In genomic region chr20:64103871-64104666, GRCh38 we compare ENCODE assay signal across 16 cellular contexts. TPM values are rescaled to one million over a fixed set of nuclear protein-coding genes. Genes with fewer than 3 reads are reported as not detected.
A peak's percentile ranks its signal among the peaks of the same experiment; 100 is the strongest.
DNase-seq lines count a peak whose midpoint lies in the region; ATAC-seq and TF ChIP-seq lines count a peak whose summit lies in the region.
"Had no signal": no experiment of that assay in that cellular context is flagged by ENCODE, and none has a peak within 500 bp of the region (broad histone marks: within the 10 kb centered on the region; RNA-seq: fewer than 3 reads in every experiment).

No MANE protein-coding gene starts in this region.

- 58% methylated on average over 20 of the region's 20 CpGs for WGBS in right cardiac atrium
- 70 to 76% methylated on average over 20 of the region's 20 CpGs for WGBS in sigmoid colon, 2 donors
- WGBS in esophagus muscularis mucosa = 57% methylated on average over 12 of the region's 20 CpGs
- 74% methylated on average over 14 of the region's 20 CpGs for WGBS in mammary epithelial cell (ENCODE audit: low coverage, missing lambda C conversion rate)

- H3K4me3 ChIP-seq in right cardiac atrium (ENCODE audit: low read length) (no peak overlapping the region), sigmoid colon (no peak overlapping the region), esophagus muscularis mucosa (no peak overlapping the region), mammary epithelial cell (replicated peaks in 1 of 3; ENCODE audit: insufficient read depth in 1 of 3, low read depth in 2 of 3, low read length in 3 of 3) (no peak overlapping the region)

- CTCF ChIA-PET in mammary epithelial cell (lab: Charles Lee; ENCODE audit: low non-redundant PET) = no interaction called here

- no peak for TF ChIP-seq RAD21 in Ishikawa (IDR thresholded peaks at IDR 0.05; ENCODE audit: low read depth)

- peak; percentile 11 for DNase-seq in activated CD8-positive, alpha-beta memory T cell treated with anti-CD3 and anti-CD28 coated beads, Interleukin-2, amount 50 U/mL, for 4 hours
- no peak for DNase-seq in activated CD8-positive, alpha-beta memory T cell treated with anti-CD3 and anti-CD28 coated beads, Interleukin-2, amount 50 U/mL, for 48 hours
- DNase-seq in right cardiac atrium (peak in 2 of 3 donors; percentile 23 to 31), sigmoid colon (peak; percentile 35), foreskin melanocyte (no peak), esophagus muscularis mucosa (ENCODE audit: extremely low spot score) (no peak), mammary epithelial cell (no peak)
- DNase-seq: GDM1; NCI-H2029; NCI-H526 treated with DMSO at 0.1 percent for 48 hours; stimulated activated CD4-positive, alpha-beta T cell treated with anti-CD3 and anti-CD28 coated beads, Interleukin-4, amount 100 ng/mL, for 4 hours; T1000 had no signal

- H2AFZ ChIP-seq in mammary epithelial cell (ENCODE audit: low read depth, low read length) = no peak overlapping the region

- BruUV-seq in mammary epithelial cell (replicated peaks; lab: Mats Ljungman, UMichigan) = no TSS peak

- H3K9ac ChIP-seq in mammary epithelial cell (ENCODE audit: insufficient read depth, low read length) = no peak overlapping the region

- no peak overlapping the region for H3K4me2 ChIP-seq in mammary epithelial cell (ENCODE audit: insufficient read depth, low read depth, low read length)

- TF ChIP-seq CTCF in sigmoid colon (IDR thresholded peaks at IDR 0.05) (no peak), esophagus muscularis mucosa (IDR thresholded peaks at IDR 0.05) (no peak), mammary epithelial cell (conservative IDR thresholded peaks at IDR 0.05 in 1 of 2, IDR thresholded peaks at IDR 0.05 in 1 of 2; ENCODE audit: extremely low read depth in 1 of 2, insufficient read depth in 1 of 2, low read depth in 1 of 2, low read length in 2 of 2) (no peak)

- dilution Hi-C loops in mammary epithelial cell (cut with HindIII; ENCODE audit: low sequenced_read_pairs) = no loop called here

- H3K9me3 ChIP-seq in right cardiac atrium (ENCODE audit: control insufficient read depth, low read length) (no peaks in the 10 kb centered on the region), sigmoid colon (no peaks in the 10 kb centered on the region), esophagus muscularis mucosa (no peaks in the 10 kb centered on the region), mammary epithelial cell (replicated peaks; ENCODE audit: insufficient read depth, low read length) (no peaks in the 10 kb centered on the region)

- H3K79me2 ChIP-seq in mammary epithelial cell (ENCODE audit: insufficient read depth, low read length) = no peaks in the 10 kb centered on the region

- no peaks in the 10 kb centered on the region for H3K4me1 ChIP-seq in right cardiac atrium (ENCODE audit: control insufficient read depth, insufficient read depth, low read length)
- peaks cover 0 to 12% (median 10%) of the 10 kb centered on the region in 4 donors for H3K4me1 ChIP-seq in sigmoid colon
- peaks cover 9 to 15% (median 12%) of the 10 kb centered on the region in 4 donors for H3K4me1 ChIP-seq in esophagus muscularis mucosa
- peaks cover 3% of the 10 kb centered on the region for H3K4me1 ChIP-seq in mammary epithelial cell (ENCODE audit: insufficient read depth, low read length)

- TF ChIP-seq POLR2A in sigmoid colon (IDR thresholded peaks at IDR 0.05) = no peak
- no peak for TF ChIP-seq POLR2A in esophagus muscularis mucosa (IDR thresholded peaks at IDR 0.05; ENCODE audit: low read depth)

- ATAC-seq in right cardiac atrium = no peak
- ATAC-seq: esophagus mucosa; naive thymus-derived CD8-positive, alpha-beta T cell had no signal

- H3K27ac ChIP-seq in right cardiac atrium (ENCODE audit: low read length) (no peak overlapping the region), sigmoid colon (no peak overlapping the region), esophagus muscularis mucosa (replicated peaks in 1 of 4) (no peak overlapping the region), mammary epithelial cell (ENCODE audit: insufficient read depth, low read depth, low read length) (no peak overlapping the region)

- intact Hi-C loops in right cardiac atrium (cut with DNase I) = no loop called here
- intact Hi-C loops in sigmoid colon (cut with DNase I) = no loop called here
- intact Hi-C loops in esophagus muscularis mucosa (cut with DNase I) = no loop called here
- intact Hi-C loops in mammary epithelial cell (cut with micrococcal nuclease) = no loop called here

- no peaks in the 10 kb centered on the region for H3K27me3 ChIP-seq in right cardiac atrium (ENCODE audit: control insufficient read depth, insufficient read depth)
- H3K27me3 ChIP-seq in sigmoid colon = peaks cover 23 to 51% (median 49%) of the 10 kb centered on the region in 3 donors
- peaks cover 0 to 85% (median 20%) of the 10 kb centered on the region in 4 donors for H3K27me3 ChIP-seq in esophagus muscularis mucosa
- H3K27me3 ChIP-seq in mammary epithelial cell (ENCODE audit: insufficient read depth, low read length) = peaks cover 18% of the 10 kb centered on the region

- TF ChIP-seq EP300 in Ishikawa (IDR thresholded peaks at IDR 0.05; ENCODE audit: borderline replicate concordance) = 0 out of 2 replicates have a peak, but pooled peaks have one; percentile 42
- TF ChIP-seq EP300 in sigmoid colon (IDR thresholded peaks at IDR 0.05) = no peak
- no peak for TF ChIP-seq EP300 in esophagus muscularis mucosa (IDR thresholded peaks at IDR 0.05)

- H4K20me1 ChIP-seq in mammary epithelial cell (ENCODE audit: insufficient read depth, low read length) = no peaks in the 10 kb centered on the region

- no peaks in the 10 kb centered on the region for H3K36me3 ChIP-seq in sigmoid colon
- no peaks in the 10 kb centered on the region for H3K36me3 ChIP-seq in esophagus muscularis mucosa
- H3K36me3 ChIP-seq in mammary epithelial cell (ENCODE audit: insufficient read depth, low read length) = no peaks in the 10 kb centered on the region

- in situ Hi-C loops in mammary epithelial cell (cut with MboI; ENCODE audit: low sequenced_read_pairs in 2 of 2) = no loop called here

TF ChIP-seq in Ishikawa, 13 proteins besides CTCF, POLR2A, EP300 and RAD21 (continues in another document):
- TF ChIP-seq TCF12 (IDR thresholded peaks at IDR 0.05; ENCODE audit: low read depth) (peak; percentile 79), EGR1 (IDR thresholded peaks at IDR 0.05) (no peak)
- TF ChIP-seq, protein P1, sequence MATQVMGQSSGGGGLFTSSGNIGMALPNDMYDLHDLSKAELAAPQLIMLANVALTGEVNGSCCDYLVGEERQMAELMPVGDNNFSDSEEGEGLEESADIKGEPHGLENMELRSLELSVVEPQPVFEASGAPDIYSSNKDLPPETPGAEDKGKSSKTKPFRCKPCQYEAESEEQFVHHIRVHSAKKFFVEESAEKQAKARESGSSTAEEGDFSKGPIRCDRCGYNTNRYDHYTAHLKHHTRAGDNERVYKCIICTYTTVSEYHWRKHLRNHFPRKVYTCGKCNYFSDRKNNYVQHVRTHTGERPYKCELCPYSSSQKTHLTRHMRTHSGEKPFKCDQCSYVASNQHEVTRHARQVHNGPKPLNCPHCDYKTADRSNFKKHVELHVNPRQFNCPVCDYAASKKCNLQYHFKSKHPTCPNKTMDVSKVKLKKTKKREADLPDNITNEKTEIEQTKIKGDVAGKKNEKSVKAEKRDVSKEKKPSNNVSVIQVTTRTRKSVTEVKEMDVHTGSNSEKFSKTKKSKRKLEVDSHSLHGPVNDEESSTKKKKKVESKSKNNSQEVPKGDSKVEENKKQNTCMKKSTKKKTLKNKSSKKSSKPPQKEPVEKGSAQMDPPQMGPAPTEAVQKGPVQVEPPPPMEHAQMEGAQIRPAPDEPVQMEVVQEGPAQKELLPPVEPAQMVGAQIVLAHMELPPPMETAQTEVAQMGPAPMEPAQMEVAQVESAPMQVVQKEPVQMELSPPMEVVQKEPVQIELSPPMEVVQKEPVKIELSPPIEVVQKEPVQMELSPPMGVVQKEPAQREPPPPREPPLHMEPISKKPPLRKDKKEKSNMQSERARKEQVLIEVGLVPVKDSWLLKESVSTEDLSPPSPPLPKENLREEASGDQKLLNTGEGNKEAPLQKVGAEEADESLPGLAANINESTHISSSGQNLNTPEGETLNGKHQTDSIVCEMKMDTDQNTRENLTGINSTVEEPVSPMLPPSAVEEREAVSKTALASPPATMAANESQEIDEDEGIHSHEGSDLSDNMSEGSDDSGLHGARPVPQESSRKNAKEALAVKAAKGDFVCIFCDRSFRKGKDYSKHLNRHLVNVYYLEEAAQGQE (IDR thresholded peaks at IDR 0.05; ENCODE audit: low read depth) = no peak

RNA-seq across cellular contexts. Expression of gene NPBWR2, which starts 3.3 kb away (rescaled TPM):
- total RNA-seq in right cardiac atrium = not detected
- not detected for polyA plus RNA-seq in right cardiac atrium
- total RNA-seq in sigmoid colon = not detected
- not detected for polyA plus RNA-seq in sigmoid colon
- total RNA-seq in esophagus muscularis mucosa = not detected
- total RNA-seq in mammary epithelial cell = not detected
- not detected for polyA plus RNA-seq in mammary epithelial cell
- polyA minus RNA-seq in mammary epithelial cell = not detected
- total RNA-seq: esophagus mucosa; M059J; naive thymus-derived CD8-positive, alpha-beta T cell had no signal
- polyA plus RNA-seq: naive thymus-derived CD8-positive, alpha-beta T cell had no signal

RNA-seq across cellular contexts. Expression of gene LKAAEAR1, which starts 19.9 kb away (rescaled TPM):
- under 1 TPM in 3 of 4 donors, not detected in 1; 0.29 to 0.65 (median 0.50) TPM for total RNA-seq in right cardiac atrium
- polyA plus RNA-seq in right cardiac atrium = 0.41 TPM
- 1 to 10 TPM in 1 of 4 donors, not detected in 3; 1.5 TPM for total RNA-seq in sigmoid colon
- under 1 TPM in 1 of 3 donors, not detected in 2; 0.19 TPM for polyA plus RNA-seq in sigmoid colon
- total RNA-seq in esophagus muscularis mucosa = not detected
- under 1 TPM in 1 of 2 donors, not detected in 1; 0.33 TPM for total RNA-seq in mammary epithelial cell
- polyA plus RNA-seq in mammary epithelial cell = 0.15 TPM
- not detected for polyA minus RNA-seq in mammary epithelial cell
- total RNA-seq: M059J; naive thymus-derived CD8-positive, alpha-beta T cell had no signal

RNA-seq across cellular contexts. Expression of gene OPRL1, which starts 24.2 kb away (rescaled TPM):
- total RNA-seq in right cardiac atrium = 1 to 10 TPM in 2 of 4 donors, under 1 TPM in 2; 0.50 to 1.3 (median 1.1) TPM
- 0.81 TPM for polyA plus RNA-seq in right cardiac atrium
- 1 to 10 TPM in 1 of 4 donors, under 1 TPM in 3; 0.71 to 2.2 (median 0.89) TPM for total RNA-seq in sigmoid colon
- 1 to 10 TPM in 1 of 3 donors, under 1 TPM in 1, not detected in 1; under 0.01 to 1.0 TPM for polyA plus RNA-seq in sigmoid colon
- total RNA-seq in esophagus muscularis mucosa = 1 to 10 TPM in 1 of 4 donors, under 1 TPM in 3; 0.42 to 1.4 (median 0.87) TPM
- under 1 TPM; 0.38 to 0.50 TPM for total RNA-seq in mammary epithelial cell
- 0.24 TPM for polyA plus RNA-seq in mammary epithelial cell
- 0.21 TPM for polyA minus RNA-seq in mammary epithelial cell

RNA-seq across cellular contexts. Expression of gene RGS19, which starts 24.8 kb away (rescaled TPM):
- total RNA-seq in right cardiac atrium (1 to 10 TPM; 6.3 to 9.1 (median 8.3) TPM), sigmoid colon (10 to 100 TPM in 2 of 4 donors, 1 to 10 TPM in 2; 7.5 to 12.3 (median 10.5) TPM), esophagus muscularis mucosa (10 to 100 TPM; 11.4 to 17.7 (median 12.7) TPM), mammary epithelial cell (10 to 100 TPM in 1 of 2 donors, 1 to 10 TPM in 1; 9.5 to 15.9 TPM)
- polyA plus RNA-seq in right cardiac atrium (5.8 TPM), sigmoid colon (10 to 100 TPM; 11.1 to 22.0 (median 12.6) TPM), mammary epithelial cell (13.9 TPM)
- 8.8 TPM for polyA minus RNA-seq in mammary epithelial cell

RNA-seq across cellular contexts. Expression of gene TCEA2, which starts 41.1 kb away (rescaled TPM):
- 10 to 100 TPM; 46.3 to 52.0 (median 50.0) TPM for total RNA-seq in right cardiac atrium
- 38.3 TPM for polyA plus RNA-seq in right cardiac atrium
- total RNA-seq in sigmoid colon = 10 to 100 TPM; 41.7 to 50.5 (median 42.2) TPM
- 10 to 100 TPM in 2 of 3 donors, 1 to 10 TPM in 1; 2.1 to 14.0 (median 11.4) TPM for polyA plus RNA-seq in sigmoid colon
- total RNA-seq in esophagus muscularis mucosa = 10 to 100 TPM; 22.8 to 59.0 (median 43.6) TPM
- total RNA-seq in mammary epithelial cell = 10 to 100 TPM; 15.7 to 37.9 TPM
- 15.6 TPM for polyA plus RNA-seq in mammary epithelial cell
- polyA minus RNA-seq in mammary epithelial cell = 26.4 TPM

Comparison
In these comparisons a context has a peak if more than half of its experiments do, and no peak if none do; other contexts are left out.
1. DNase-seq: peak in activated CD8-positive, alpha-beta memory T cell treated with anti-CD3 and anti-CD28 coated beads, Interleukin-2, amount 50 U/mL, for 4 hours (single experiment), right cardiac atrium (2 of 3) and sigmoid colon (single experiment); none in activated CD8-positive, alpha-beta memory T cell treated with anti-CD3 and anti-CD28 coated beads, Interleukin-2, amount 50 U/mL, for 48 hours (single experiment), foreskin melanocyte (single experiment), esophagus muscularis mucosa (single experiment) and mammary epithelial cell (single experiment).